Comparison of ENCODE assay signal across 14 cellular contexts in genomic region chr12:117986705-117987469, GRCh38. TPM values are rescaled to one million over a fixed set of nuclear protein-coding genes. Genes with fewer than 3 reads are reported as not detected.
DNase-seq lines count a peak whose midpoint lies in the region; ATAC-seq and TF ChIP-seq lines count a peak whose summit lies in the region.
"Had no signal": no experiment of that assay in that cellular context is flagged by ENCODE, and none has a peak within 500 bp of the region (broad histone marks: within the 10 kb centered on the region; RNA-seq: fewer than 3 reads in every experiment).

No MANE protein-coding gene starts in this region.

- peaks cover 0 to 5% (median 3%) of the 10 kb centered on the region in 3 donors for H3K9me3 Mint-ChIP-seq in T-cell

- ATAC-seq in GM18867 (IDR thresholded peaks at IDR 0.05; ENCODE audit: unreplicated experiment) (no peak), T-cell (replicated peaks in 1 of 4) (no peak)

- DNase-seq in NOMO-1 treated with DMSO at 0.1 percent for 48 hours (lab: John Stamatoyannopoulos, UW; ENCODE audit: unreplicated experiment) (peak; percentile 16), NOMO-1 treated with dmso at 0.1 percent for 144 hours (lab: John Stamatoyannopoulos, UW; ENCODE audit: unreplicated experiment) (no peak), LoVo (ENCODE audit: low spot score) (peak; percentile 68), astrocyte of the spinal cord (ENCODE audit: low read depth, low spot score) (peak; percentile 70), retinal pigment epithelial cell (ENCODE audit: low read depth) (peak; percentile 52), GF-D8 (lab: John Stamatoyannopoulos, UW) (no peak), T-cell (no peak)
- DNase-seq: activated CD4-positive, CD25-positive, alpha-beta regulatory T cell; central memory CD4-positive, alpha-beta T cell; DMS79 treated with DMSO at 0.1 percent for 48 hours; NCI-H524 treated with DMSO at 0.1 percent for 48 hours had no signal

- H3K27me3 Mint-ChIP-seq in T-cell, result peaks cover 7 to 14% of the 10 kb centered on the region in 2 donors

- H3K27ac Mint-ChIP-seq in T-cell, result no peak overlapping the region
- H3K27ac Mint-ChIP-seq: activated T-helper 2 cell treated with anti-CD3 and anti-CD28 coated beads, Interferon-gamma antibody, Interleukin-2, Interleukin-4, amounts not matched to agents 10 μg/mL and 5 μg/mL and 100 μg/mL, durations not matched to agents 14 hours and 24 hours and 36 hours had no signal

- POLR2A ChIA-PET in T-cell (lab: Charles Lee), result interaction anchor here in 1 of 2 donors (0.6 kb wide), 1 partner anchor 1051 kb away, joined by 3 read pairs; no protein-coding TSS in a partner anchor

- CTCF ChIA-PET in T-cell (lab: Charles Lee), result no interaction called here

- no peaks in the 10 kb centered on the region for H3K36me3 Mint-ChIP-seq in T-cell

- no peaks in the 10 kb centered on the region for H3K4me1 Mint-ChIP-seq in T-cell

- no peak overlapping the region for H3K4me3 Mint-ChIP-seq in T-cell

- no peak for TF ChIP-seq CTCF in astrocyte of the spinal cord (IDR thresholded peaks at IDR 0.05; ENCODE audit: low read depth, low read length)
- no peak for TF ChIP-seq CTCF in retinal pigment epithelial cell (conservative IDR thresholded peaks at IDR 0.05; ENCODE audit: low read depth, low read length)

- in situ Hi-C loops in astrocyte of the spinal cord (cut with HindIII; ENCODE audit: low sequenced_read_pairs), result no loop called here

- H3K4me3 ChIP-seq in astrocyte of the spinal cord (ENCODE audit: low read depth, low read length), result no peak overlapping the region
- H3K4me3 ChIP-seq in retinal pigment epithelial cell (ENCODE audit: low read length), result no peak overlapping the region
- H3K4me3 ChIP-seq: right atrium auricular region had no signal

RNA-seq across cellular contexts. Expression of gene KSR2, which starts 18.1 kb away (rescaled TPM):
- total RNA-seq in T-cell, result under 1 TPM; 0.03 to 0.10 (median 0.06) TPM

RNA-seq across cellular contexts. Expression of gene RFC5, which starts 29.6 kb away (rescaled TPM):
- 10 to 100 TPM; 12.4 to 16.3 (median 13.5) TPM for total RNA-seq in T-cell

Comparison
In these comparisons a context has a peak if more than half of its experiments do, and no peak if none do; other contexts are left out.
1. DNase-seq: peak in NOMO-1 treated with DMSO at 0.1 percent for 48 hours (single experiment), LoVo (single experiment), astrocyte of the spinal cord (single experiment) and retinal pigment epithelial cell (single experiment); none in NOMO-1 treated with dmso at 0.1 percent for 144 hours (single experiment), GF-D8 (single experiment) and T-cell (0 of 34).